ENCODE assay signal across 1 cellular context in the genomic region with DNA sequence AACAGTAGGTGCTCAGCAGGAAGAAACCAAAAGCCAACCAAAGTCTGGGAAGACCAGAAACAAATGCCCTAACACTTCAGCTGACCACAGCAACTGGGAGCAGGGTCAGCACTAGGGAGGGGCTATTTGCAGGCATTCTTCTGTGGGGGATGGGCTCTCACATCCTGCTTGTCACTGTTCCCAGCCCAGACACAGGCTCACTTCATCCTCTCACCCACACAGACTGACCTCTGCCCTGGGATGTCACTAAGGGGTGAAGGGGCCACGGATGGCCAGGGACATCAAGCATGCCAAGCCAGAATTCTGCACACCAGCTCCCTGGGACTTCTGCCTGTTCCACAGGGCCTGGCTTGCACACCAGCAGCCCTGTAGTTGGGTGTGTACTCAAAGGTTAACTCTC.
TF ChIP-seq lines count a peak whose summit lies in the region.

No MANE protein-coding gene starts in this region.

TF ChIP-seq in GM23338, 12 proteins besides CTCF, POLR2A, EP300 and RAD21 (continued from another document):
- TF ChIP-seq, protein P1, sequence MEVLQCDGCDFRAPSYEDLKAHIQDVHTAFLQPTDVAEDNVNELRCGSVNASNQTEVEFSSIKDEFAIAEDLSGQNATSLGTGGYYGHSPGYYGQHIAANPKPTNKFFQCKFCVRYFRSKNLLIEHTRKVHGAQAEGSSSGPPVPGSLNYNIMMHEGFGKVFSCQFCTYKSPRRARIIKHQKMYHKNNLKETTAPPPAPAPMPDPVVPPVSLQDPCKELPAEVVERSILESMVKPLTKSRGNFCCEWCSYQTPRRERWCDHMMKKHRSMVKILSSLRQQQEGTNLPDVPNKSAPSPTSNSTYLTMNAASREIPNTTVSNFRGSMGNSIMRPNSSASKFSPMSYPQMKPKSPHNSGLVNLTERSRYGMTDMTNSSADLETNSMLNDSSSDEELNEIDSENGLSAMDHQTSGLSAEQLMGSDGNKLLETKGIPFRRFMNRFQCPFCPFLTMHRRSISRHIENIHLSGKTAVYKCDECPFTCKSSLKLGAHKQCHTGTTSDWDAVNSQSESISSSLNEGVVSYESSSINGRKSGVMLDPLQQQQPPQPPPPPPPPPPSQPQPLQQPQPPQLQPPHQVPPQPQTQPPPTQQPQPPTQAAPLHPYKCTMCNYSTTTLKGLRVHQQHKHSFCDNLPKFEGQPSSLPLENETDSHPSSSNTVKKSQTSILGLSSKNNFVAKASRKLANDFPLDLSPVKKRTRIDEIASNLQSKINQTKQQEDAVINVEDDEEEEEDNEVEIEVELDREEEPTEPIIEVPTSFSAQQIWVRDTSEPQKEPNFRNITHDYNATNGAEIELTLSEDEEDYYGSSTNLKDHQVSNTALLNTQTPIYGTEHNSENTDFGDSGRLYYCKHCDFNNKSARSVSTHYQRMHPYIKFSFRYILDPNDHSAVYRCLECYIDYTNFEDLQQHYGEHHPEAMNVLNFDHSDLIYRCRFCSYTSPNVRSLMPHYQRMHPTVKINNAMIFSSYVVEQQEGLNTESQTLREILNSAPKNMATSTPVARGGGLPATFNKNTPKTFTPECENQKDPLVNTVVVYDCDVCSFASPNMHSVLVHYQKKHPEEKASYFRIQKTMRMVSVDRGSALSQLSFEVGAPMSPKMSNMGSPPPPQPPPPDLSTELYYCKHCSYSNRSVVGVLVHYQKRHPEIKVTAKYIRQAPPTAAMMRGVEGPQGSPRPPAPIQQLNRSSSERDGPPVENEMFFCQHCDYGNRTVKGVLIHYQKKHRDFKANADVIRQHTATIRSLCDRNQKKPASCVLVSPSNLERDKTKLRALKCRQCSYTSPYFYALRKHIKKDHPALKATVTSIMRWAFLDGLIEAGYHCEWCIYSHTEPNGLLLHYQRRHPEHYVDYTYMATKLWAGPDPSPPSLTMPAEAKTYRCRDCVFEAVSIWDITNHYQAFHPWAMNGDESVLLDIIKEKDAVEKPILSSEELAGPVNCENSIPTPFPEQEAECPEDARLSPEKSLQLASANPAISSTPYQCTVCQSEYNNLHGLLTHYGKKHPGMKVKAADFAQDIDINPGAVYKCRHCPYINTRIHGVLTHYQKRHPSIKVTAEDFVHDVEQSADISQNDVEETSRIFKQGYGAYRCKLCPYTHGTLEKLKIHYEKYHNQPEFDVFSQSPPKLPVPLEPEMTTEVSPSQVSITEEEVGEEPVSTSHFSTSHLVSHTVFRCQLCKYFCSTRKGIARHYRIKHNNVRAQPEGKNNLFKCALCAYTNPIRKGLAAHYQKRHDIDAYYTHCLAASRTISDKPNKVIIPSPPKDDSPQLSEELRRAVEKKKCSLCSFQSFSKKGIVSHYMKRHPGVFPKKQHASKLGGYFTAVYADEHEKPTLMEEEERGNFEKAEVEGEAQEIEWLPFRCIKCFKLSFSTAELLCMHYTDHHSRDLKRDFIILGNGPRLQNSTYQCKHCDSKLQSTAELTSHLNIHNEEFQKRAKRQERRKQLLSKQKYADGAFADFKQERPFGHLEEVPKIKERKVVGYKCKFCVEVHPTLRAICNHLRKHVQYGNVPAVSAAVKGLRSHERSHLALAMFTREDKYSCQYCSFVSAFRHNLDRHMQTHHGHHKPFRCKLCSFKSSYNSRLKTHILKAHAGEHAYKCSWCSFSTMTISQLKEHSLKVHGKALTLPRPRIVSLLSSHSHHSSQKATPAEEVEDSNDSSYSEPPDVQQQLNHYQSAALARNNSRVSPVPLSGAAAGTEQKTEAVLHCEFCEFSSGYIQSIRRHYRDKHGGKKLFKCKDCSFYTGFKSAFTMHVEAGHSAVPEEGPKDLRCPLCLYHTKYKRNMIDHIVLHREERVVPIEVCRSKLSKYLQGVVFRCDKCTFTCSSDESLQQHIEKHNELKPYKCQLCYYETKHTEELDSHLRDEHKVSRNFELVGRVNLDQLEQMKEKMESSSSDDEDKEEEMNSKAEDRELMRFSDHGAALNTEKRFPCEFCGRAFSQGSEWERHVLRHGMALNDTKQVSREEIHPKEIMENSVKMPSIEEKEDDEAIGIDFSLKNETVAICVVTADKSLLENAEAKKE (CRISPR knock-in tag; IDR thresholded peaks at IDR 0.05): no peak
- TF ChIP-seq STAT1 (IDR thresholded peaks at IDR 0.05; ENCODE audit: unreplicated experiment) (no peak), CREB1 (CRISPR knock-in tag; IDR thresholded peaks at IDR 0.05; ENCODE audit: low read depth) (no peak), EZH2phosphoT487 (IDR thresholded peaks at IDR 0.05; ENCODE audit: unreplicated experiment) (no peak)
- TF ChIP-seq, protein P2, sequence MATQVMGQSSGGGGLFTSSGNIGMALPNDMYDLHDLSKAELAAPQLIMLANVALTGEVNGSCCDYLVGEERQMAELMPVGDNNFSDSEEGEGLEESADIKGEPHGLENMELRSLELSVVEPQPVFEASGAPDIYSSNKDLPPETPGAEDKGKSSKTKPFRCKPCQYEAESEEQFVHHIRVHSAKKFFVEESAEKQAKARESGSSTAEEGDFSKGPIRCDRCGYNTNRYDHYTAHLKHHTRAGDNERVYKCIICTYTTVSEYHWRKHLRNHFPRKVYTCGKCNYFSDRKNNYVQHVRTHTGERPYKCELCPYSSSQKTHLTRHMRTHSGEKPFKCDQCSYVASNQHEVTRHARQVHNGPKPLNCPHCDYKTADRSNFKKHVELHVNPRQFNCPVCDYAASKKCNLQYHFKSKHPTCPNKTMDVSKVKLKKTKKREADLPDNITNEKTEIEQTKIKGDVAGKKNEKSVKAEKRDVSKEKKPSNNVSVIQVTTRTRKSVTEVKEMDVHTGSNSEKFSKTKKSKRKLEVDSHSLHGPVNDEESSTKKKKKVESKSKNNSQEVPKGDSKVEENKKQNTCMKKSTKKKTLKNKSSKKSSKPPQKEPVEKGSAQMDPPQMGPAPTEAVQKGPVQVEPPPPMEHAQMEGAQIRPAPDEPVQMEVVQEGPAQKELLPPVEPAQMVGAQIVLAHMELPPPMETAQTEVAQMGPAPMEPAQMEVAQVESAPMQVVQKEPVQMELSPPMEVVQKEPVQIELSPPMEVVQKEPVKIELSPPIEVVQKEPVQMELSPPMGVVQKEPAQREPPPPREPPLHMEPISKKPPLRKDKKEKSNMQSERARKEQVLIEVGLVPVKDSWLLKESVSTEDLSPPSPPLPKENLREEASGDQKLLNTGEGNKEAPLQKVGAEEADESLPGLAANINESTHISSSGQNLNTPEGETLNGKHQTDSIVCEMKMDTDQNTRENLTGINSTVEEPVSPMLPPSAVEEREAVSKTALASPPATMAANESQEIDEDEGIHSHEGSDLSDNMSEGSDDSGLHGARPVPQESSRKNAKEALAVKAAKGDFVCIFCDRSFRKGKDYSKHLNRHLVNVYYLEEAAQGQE (IDR thresholded peaks at IDR 0.05; ENCODE audit: unreplicated experiment): no peak
- TF ChIP-seq, protein P3, sequence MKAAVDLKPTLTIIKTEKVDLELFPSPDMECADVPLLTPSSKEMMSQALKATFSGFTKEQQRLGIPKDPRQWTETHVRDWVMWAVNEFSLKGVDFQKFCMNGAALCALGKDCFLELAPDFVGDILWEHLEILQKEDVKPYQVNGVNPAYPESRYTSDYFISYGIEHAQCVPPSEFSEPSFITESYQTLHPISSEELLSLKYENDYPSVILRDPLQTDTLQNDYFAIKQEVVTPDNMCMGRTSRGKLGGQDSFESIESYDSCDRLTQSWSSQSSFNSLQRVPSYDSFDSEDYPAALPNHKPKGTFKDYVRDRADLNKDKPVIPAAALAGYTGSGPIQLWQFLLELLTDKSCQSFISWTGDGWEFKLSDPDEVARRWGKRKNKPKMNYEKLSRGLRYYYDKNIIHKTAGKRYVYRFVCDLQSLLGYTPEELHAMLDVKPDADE (IDR thresholded peaks at IDR 0.05): no peak
